ENCODE assay signal across 20 cellular contexts in genomic region chr5:178429541-178430186, GRCh38.
A peak's percentile ranks its signal among the peaks of the same experiment; 100 is the strongest.
DNase-seq lines count a peak whose midpoint lies in the region; ATAC-seq and TF ChIP-seq lines count a peak whose summit lies in the region.
"Had no signal": no experiment of that assay in that cellular context is flagged by ENCODE, and none has a peak within 500 bp of the region (broad histone marks: within the 10 kb centered on the region; RNA-seq: fewer than 3 reads in every experiment).

No MANE protein-coding gene starts in this region.

- H3K36me3 Mint-ChIP-seq in natural killer cell treated with Interleukin-12 subunit alpha and Interleukin-12 subunit beta and Interleukin-15 and Interleukin-18, amount 100 ng/mL, for 72 hours = no peaks in the 10 kb centered on the region
- H3K36me3 Mint-ChIP-seq in natural killer cell (no peaks in the 10 kb centered on the region), endothelial cell (ENCODE audit: low read depth, unreplicated experiment) (peaks cover 8% of the 10 kb centered on the region), neural crest cell (ENCODE audit: low read depth) (peaks cover 7% of the 10 kb centered on the region)

- no peak overlapping the region for H3K27ac Mint-ChIP-seq in natural killer cell treated with Interleukin-12 subunit alpha and Interleukin-12 subunit beta and Interleukin-15 and Interleukin-18, amount 100 ng/mL, for 72 hours
- no peak overlapping the region for H3K27ac Mint-ChIP-seq in natural killer cell
- H3K27ac Mint-ChIP-seq in endothelial cell (ENCODE audit: unreplicated experiment) = peak overlapping the region; percentile 57
- peak overlapping the region; percentile 64 for H3K27ac Mint-ChIP-seq in neural crest cell (ENCODE audit: unreplicated experiment)
- H3K27ac Mint-ChIP-seq: activated naive CD4-positive, alpha-beta T cell treated with anti-CD3 and anti-CD28 coated beads for 36 hours; effector memory CD8-positive, alpha-beta T cell; T-helper 17 cell had no signal

- H3K27me3 Mint-ChIP-seq in natural killer cell treated with Interleukin-12 subunit alpha and Interleukin-12 subunit beta and Interleukin-15 and Interleukin-18, amount 100 ng/mL, for 72 hours = peaks cover 0 to 4% of the 10 kb centered on the region in 2 donors
- H3K27me3 Mint-ChIP-seq in natural killer cell (ENCODE audit: low read depth in 2 of 2) = peaks cover 0 to 4% of the 10 kb centered on the region in 2 donors
- H3K27me3 Mint-ChIP-seq in endothelial cell (ENCODE audit: unreplicated experiment) = peaks cover 23% of the 10 kb centered on the region
- no peaks in the 10 kb centered on the region for H3K27me3 Mint-ChIP-seq in neural crest cell (ENCODE audit: low read depth)

- ATAC-seq in natural killer cell treated with Interleukin-12 subunit alpha and Interleukin-12 subunit beta and Interleukin-15 and Interleukin-18, amount 100 ng/mL, for 72 hours = peak; percentile 17 to 26
- ATAC-seq in natural killer cell (no peak), GM19467 (IDR thresholded peaks at IDR 0.05; ENCODE audit: unreplicated experiment) (no peak)
- ATAC-seq: effector memory CD8-positive, alpha-beta T cell; PC-3; T-helper 17 cell had no signal

- no peaks in the 10 kb centered on the region for H3K4me1 Mint-ChIP-seq in natural killer cell treated with Interleukin-12 subunit alpha and Interleukin-12 subunit beta and Interleukin-15 and Interleukin-18, amount 100 ng/mL, for 72 hours (ENCODE audit: low read depth in 2 of 2)
- no peaks in the 10 kb centered on the region for H3K4me1 Mint-ChIP-seq in natural killer cell
- peaks cover 59% of the 10 kb centered on the region for H3K4me1 Mint-ChIP-seq in endothelial cell (ENCODE audit: unreplicated experiment)
- H3K4me1 Mint-ChIP-seq in neural crest cell = peaks cover 72% of the 10 kb centered on the region
- H3K4me1 Mint-ChIP-seq: CD8-positive, alpha-beta memory T cell; T-helper 17 cell had no signal

- no peak for DNase-seq in natural killer cell treated with Interleukin-12 subunit alpha and Interleukin-12 subunit beta and Interleukin-15 and Interleukin-18, amount 100 ng/mL, for 72 hours (ENCODE audit: low spot score)
- no peak for DNase-seq in natural killer cell
- DNase-seq in endothelial cell (ENCODE audit: low spot score) = no peak
- DNase-seq in neural crest cell (ENCODE audit: low read depth, low spot score) = no peak
- no peak for DNase-seq in NCI-H2196 (lab: John Stamatoyannopoulos, UW; ENCODE audit: unreplicated experiment)
- DNase-seq in NCI-H128 (lab: John Stamatoyannopoulos, UW; ENCODE audit: unreplicated experiment) = no peak
- DNase-seq in DMS 273 treated with DMSO at 0.1 percent for 48 hours (lab: John Stamatoyannopoulos, UW) = no peak
- DNase-seq: activated naive CD4-positive, alpha-beta T cell treated with anti-CD3 and anti-CD28 coated beads for 36 hours; CD8-positive, alpha-beta memory T cell; DMS79; effector memory CD8-positive, alpha-beta T cell; GM23248; mesenchymal stem cell; NCI-H146; NCI-H2171 treated with DMSO at 0.1 percent for 48 hours; NCI-H748 treated with DMSO at 0.1 percent for 48 hours; PC-3; SJCRH30; T-helper 17 cell had no signal

- no peak overlapping the region for H3K4me3 Mint-ChIP-seq in natural killer cell treated with Interleukin-12 subunit alpha and Interleukin-12 subunit beta and Interleukin-15 and Interleukin-18, amount 100 ng/mL, for 72 hours
- H3K4me3 Mint-ChIP-seq in natural killer cell = no peak overlapping the region
- no peak overlapping the region for H3K4me3 Mint-ChIP-seq in endothelial cell (ENCODE audit: unreplicated experiment)
- H3K4me3 Mint-ChIP-seq in neural crest cell = peak overlapping the region; percentile 9
- H3K4me3 Mint-ChIP-seq: activated naive CD4-positive, alpha-beta T cell treated with anti-CD3 and anti-CD28 coated beads for 36 hours; CD8-positive, alpha-beta memory T cell; effector memory CD8-positive, alpha-beta T cell; T-helper 17 cell had no signal

- TF ChIP-seq CTCF in natural killer cell (IDR thresholded peaks at IDR 0.05) = no peak
- TF ChIP-seq CTCF in endothelial cell (IDR thresholded peaks at IDR 0.05; ENCODE audit: unreplicated experiment) = no peak
- no peak for TF ChIP-seq CTCF in neural crest cell (conservative IDR thresholded peaks at IDR 0.05)

- H3K9me3 Mint-ChIP-seq in natural killer cell treated with Interleukin-12 subunit alpha and Interleukin-12 subunit beta and Interleukin-15 and Interleukin-18, amount 100 ng/mL, for 72 hours = no peaks in the 10 kb centered on the region
- H3K9me3 Mint-ChIP-seq in natural killer cell (no peaks in the 10 kb centered on the region), endothelial cell (ENCODE audit: unreplicated experiment) (no peaks in the 10 kb centered on the region), neural crest cell (no peaks in the 10 kb centered on the region)
- H3K9me3 Mint-ChIP-seq: activated naive CD4-positive, alpha-beta T cell treated with anti-CD3 and anti-CD28 coated beads for 36 hours; CD8-positive, alpha-beta memory T cell; effector memory CD8-positive, alpha-beta T cell had no signal

- intact Hi-C loops in natural killer cell (cut with micrococcal nuclease) = no loop called here

Comparison
In these comparisons a context has a peak if more than half of its experiments do, and no peak if none do; other contexts are left out.
1. ATAC-seq: peak in natural killer cell treated with Interleukin-12 subunit alpha and Interleukin-12 subunit beta and Interleukin-15 and Interleukin-18, amount 100 ng/mL, for 72 hours (2 of 2); none in natural killer cell (0 of 3) and GM19467 (single experiment).
2. H3K27ac Mint-ChIP-seq: peak in endothelial cell (single experiment) and neural crest cell (single experiment); none in natural killer cell treated with Interleukin-12 subunit alpha and Interleukin-12 subunit beta and Interleukin-15 and Interleukin-18, amount 100 ng/mL, for 72 hours (0 of 2) and natural killer cell (0 of 2).